In the genomic region with DNA sequence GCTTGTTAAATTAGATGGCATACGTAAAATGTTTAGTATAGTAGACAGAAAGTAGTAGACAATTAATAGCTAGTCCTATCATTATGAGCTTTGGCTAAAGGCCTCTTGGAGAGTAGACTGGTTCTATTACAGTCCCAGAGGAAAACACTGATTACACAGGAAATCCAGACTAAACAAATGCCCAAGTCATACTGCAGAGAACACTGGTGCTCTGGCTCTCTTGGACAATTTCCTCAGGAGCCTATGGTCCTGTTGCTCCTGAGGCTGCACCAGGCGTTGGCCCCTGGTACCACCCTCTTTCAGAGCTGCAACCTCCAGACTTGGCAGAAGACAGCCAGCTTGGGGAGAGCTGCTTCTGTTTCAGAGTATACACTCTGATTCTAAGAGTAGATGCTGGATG, we compare ENCODE assay signal across 15 cellular contexts.
"Had no signal": no experiment of that assay in that cellular context is flagged by ENCODE, and none has a peak within 500 bp of the region (broad histone marks: within the 10 kb centered on the region; RNA-seq: fewer than 3 reads in every experiment).

No MANE protein-coding gene starts in this region.

- H3K9me3 Mint-ChIP-seq: effector memory CD8-positive, alpha-beta T cell; T-helper 1 cell treated with Interleukin-12 subunit alpha and Interleukin-12 subunit beta and Interleukin-4 antibody, amounts not matched to agents 30 μg/mL and 1 μg/mL, for 36 hours had no signal

- DNase-seq: aorta; cortex of kidney; effector memory CD8-positive, alpha-beta T cell; gastrocnemius medialis; heart left ventricle; left colon; midbrain; ovary; stimulated activated CD4-positive, alpha-beta T cell treated with anti-CD3 and anti-CD28 coated beads, Interleukin-1b, Interleukin-23, amount 100 ng/mL, for 48 hours; thyroid gland; uterus; WERI-Rb-1 had no signal

- H3K27me3 Mint-ChIP-seq: effector memory CD8-positive, alpha-beta T cell had no signal

- H3K27me3 ChIP-seq: gastrocnemius medialis, heart left ventricle, ovary, thyroid gland, uterus had no signal

- H3K4me3 Mint-ChIP-seq: effector memory CD8-positive, alpha-beta T cell; T-helper 1 cell treated with Interleukin-12 subunit alpha and Interleukin-12 subunit beta and Interleukin-4 antibody, amounts not matched to agents 30 μg/mL and 1 μg/mL, for 36 hours had no signal

- ATAC-seq: effector memory CD8-positive, alpha-beta T cell; gastrocnemius medialis; left colon had no signal

- H3K27ac ChIP-seq: epithelial cell of prostate, gastrocnemius medialis, ovary, uterus, WERI-Rb-1 had no signal

- H3K4me1 ChIP-seq: gastrocnemius medialis, thyroid gland, uterus had no signal

- H3K9me3 ChIP-seq: gastrocnemius medialis, heart left ventricle, ovary, thyroid gland, uterus had no signal

- H3K4me3 ChIP-seq: gastrocnemius medialis, heart left ventricle, lung, ovary, thyroid gland, uterus had no signal

- H3K36me3 ChIP-seq: ovary, uterus had no signal
